8 cellular contexts compared by ENCODE assay signal in the genomic region with DNA sequence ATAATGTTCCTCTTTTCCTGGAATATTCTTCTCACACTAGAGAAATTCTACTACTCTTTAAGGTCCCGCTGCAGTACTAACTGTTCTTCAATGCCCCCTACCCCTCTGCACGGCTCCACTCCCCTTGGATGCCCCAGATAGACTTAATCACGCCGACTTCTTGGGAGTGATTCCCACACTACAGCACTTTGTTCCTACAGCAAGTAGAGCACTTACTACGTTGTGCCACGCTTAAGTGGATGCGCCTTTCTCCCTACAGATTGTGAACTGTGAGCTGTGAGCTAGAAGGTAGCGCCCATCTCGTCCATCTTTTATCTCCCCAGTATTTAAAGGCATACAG. TPM values are rescaled to one million over a fixed set of nuclear protein-coding genes. Genes with fewer than 3 reads are reported as not detected.
DNase-seq lines count a peak whose midpoint lies in the region; ATAC-seq, FAIRE-seq and TF ChIP-seq lines count a peak whose summit lies in the region.

No MANE protein-coding gene starts in this region.

- POLR2A ChIA-PET in RWPE1 (lab: Yijun Ruan, JAX; ENCODE audit: low non-redundant PET) = interaction anchor here (2.2 kb wide), 1 partner anchor 23 kb away, joined by 24 read pairs; the partner anchor contains the start of gene HNRNPR

- 32 to 37% methylated on average over 9 of the region's 9 CpGs for WGBS in esophagus, 2 donors
- whole genome bisulfite sequencing in psoas muscle, 3 donors = 37 to 51% (median 50%) methylated on average over 9 of the region's 9 CpGs

- H3K4me3 ChIP-seq in GM12865 (ENCODE audit: low read depth, low read length) (peak overlapping the region; percentile 74), esophagus (ENCODE audit: low read depth in 1 of 2, low read length in 2 of 2) (peak overlapping the region; percentile 69 to 95), psoas muscle (peak overlapping the region; percentile 89)

- no peak for FAIRE-seq in HTR-8/SVneo (lab: Jason Lieb, UNC)

- H3K27me3 ChIP-seq in esophagus (ENCODE audit: control insufficient read depth in 1 of 2, insufficient read depth in 2 of 2, low read length in 2 of 2) (no peaks in the 10 kb centered on the region), psoas muscle (ENCODE audit: insufficient read depth in 3 of 3, low read length in 2 of 3) (no peaks in the 10 kb centered on the region)

- H3K36me3 ChIP-seq in esophagus (ENCODE audit: control insufficient read depth in 2 of 2, insufficient read depth in 2 of 2, low read length in 1 of 2) = peaks cover 10% of the 10 kb centered on the region in 2 donors
- peaks cover 15 to 49% of the 10 kb centered on the region in 2 donors for H3K36me3 ChIP-seq in psoas muscle (ENCODE audit: insufficient read depth in 1 of 2, low read depth in 1 of 2)

- H3K9me3 ChIP-seq in esophagus (ENCODE audit: control insufficient read depth in 2 of 2, insufficient read depth in 1 of 2, low read depth in 1 of 2, low read length in 1 of 2) (peaks cover 0 to 11% of the 10 kb centered on the region in 2 donors), psoas muscle (peaks cover 36% of the 10 kb centered on the region)

- DNase-seq in GM12865 (ENCODE audit: low read depth) (no peak), RWPE1 (ENCODE audit: low spot score) (no peak), psoas muscle (no peak), HTR-8/SVneo (ENCODE audit: insufficient read length, low spot score) (no peak), iPS-NIHi11 (ENCODE audit: low spot score) (no peak)
- no peak for DNase-seq in stimulated activated CD4-positive, alpha-beta T cell treated with anti-CD3 and anti-CD28 coated beads, Interleukin-12 subunit alpha, Interleukin-12 subunit beta, amount 100 ng/mL, for 4 hours

- no peak for TF ChIP-seq CTCF in GM12865 (IDR thresholded peaks at IDR 0.05; ENCODE audit: insufficient read depth, low read depth, low read length, missing control alignments)
- no peak for TF ChIP-seq CTCF in RWPE1 (conservative IDR thresholded peaks at IDR 0.05; ENCODE audit: low read depth)
- TF ChIP-seq CTCF in psoas muscle (IDR thresholded peaks at IDR 0.05) = no peak

- peaks cover 7 to 14% of the 10 kb centered on the region in 2 donors for H3K4me1 ChIP-seq in esophagus (ENCODE audit: control insufficient read depth in 2 of 2, insufficient read depth in 2 of 2, low read length in 1 of 2)
- H3K4me1 ChIP-seq in psoas muscle = peaks cover 36% of the 10 kb centered on the region

- CTCF ChIA-PET in RWPE1 (lab: Yijun Ruan, JAX) = interaction anchor here (1.2 kb wide), 1 partner anchor 36 kb away, joined by 3 read pairs; no protein-coding TSS in a partner anchor

- intact Hi-C loops in psoas muscle (cut with DNase I) = loop anchor here in 1 of 2 donors (5.0 kb wide), 1 partner anchor 35 kb away; no protein-coding TSS in a partner anchor

- peak overlapping the region; percentile 97 for H3K27ac ChIP-seq in RWPE1
- H3K27ac ChIP-seq in esophagus (ENCODE audit: low read depth in 2 of 2, low read length in 1 of 2) = peak overlapping the region; percentile 85 to 99
- H3K27ac ChIP-seq in psoas muscle = peak overlapping the region; percentile 98

- ATAC-seq in psoas muscle (no peak), HG03135 (IDR thresholded peaks at IDR 0.05; ENCODE audit: unreplicated experiment) (no peak)

RNA-seq across cellular contexts. Expression of gene ZNF436, which starts 2.2 kb away (rescaled TPM):
- 1 to 10 TPM; 6.2 to 9.6 TPM for polyA plus RNA-seq in esophagus
- 10 to 100 TPM in 1 of 4 donors, 1 to 10 TPM in 3; 6.8 to 11.5 (median 8.6) TPM for total RNA-seq in psoas muscle
- polyA plus RNA-seq in psoas muscle = 1 to 10 TPM; 2.2 to 7.2 (median 3.1) TPM

RNA-seq across cellular contexts. Expression of gene HNRNPR, which starts 23.3 kb away (rescaled TPM):
- polyA plus RNA-seq in esophagus (10 to 100 TPM; 46.5 to 62.3 TPM), psoas muscle (100 to 1,000 TPM in 1 of 3 donors, 10 to 100 TPM in 2; 46.3 to 107 (median 94.0) TPM)
- 10 to 100 TPM; 39.8 to 81.0 (median 71.4) TPM for total RNA-seq in psoas muscle

RNA-seq across cellular contexts. Expression of gene TCEA3, which starts 57.1 kb away (rescaled TPM):
- polyA plus RNA-seq in esophagus = 10 to 100 TPM; 22.0 to 37.7 TPM
- 100 to 1,000 TPM; 140 to 200 (median 170) TPM for total RNA-seq in psoas muscle
- 100 to 1,000 TPM in 2 of 3 donors, 10 to 100 TPM in 1; 70.2 to 301 (median 195) TPM for polyA plus RNA-seq in psoas muscle
